ENCODE assay signal across 8 cellular contexts in the genomic region with DNA sequence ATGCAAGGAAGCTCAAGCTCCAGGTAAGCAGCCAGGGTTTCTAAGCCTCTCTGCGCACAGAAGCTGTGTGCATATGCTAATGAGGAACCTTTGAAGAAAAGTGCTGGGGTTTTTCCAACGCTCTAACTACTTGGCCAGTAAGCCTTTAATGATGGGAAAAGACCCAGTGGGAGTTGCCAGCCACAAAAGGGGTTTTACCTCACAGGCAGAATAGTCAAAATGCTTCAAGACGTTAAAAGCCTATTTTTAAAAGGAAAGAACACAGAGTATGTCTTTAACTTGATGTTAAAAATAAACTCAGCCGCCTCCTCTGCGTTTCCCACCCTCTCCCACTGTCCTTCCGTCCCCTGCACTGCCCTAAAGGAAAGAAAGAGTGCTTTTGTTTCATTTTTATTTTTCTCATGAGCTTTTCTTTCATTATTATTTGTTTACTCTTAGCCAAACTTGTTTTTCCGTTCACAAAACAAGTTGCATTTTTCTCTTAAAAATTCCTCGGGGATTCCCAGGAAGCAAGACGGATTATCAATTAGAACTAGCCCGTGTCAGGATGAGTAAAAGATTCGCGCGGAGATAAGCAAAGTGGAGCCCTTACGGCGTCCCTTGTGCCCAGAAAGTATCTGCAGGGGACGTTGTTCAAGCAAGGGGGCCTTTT.
DNase-seq lines count a peak whose midpoint lies in the region; ATAC-seq and TF ChIP-seq lines count a peak whose summit lies in the region.

No MANE protein-coding gene starts in this region.

- H3K36me3 ChIP-seq in MM.1S (replicated peaks; ENCODE audit: insufficient read depth, low read length) (no peaks in the 10 kb centered on the region), mesodermal cell (ENCODE audit: control insufficient read depth, insufficient read depth, low read length) (no peaks in the 10 kb centered on the region), tibial nerve (no peaks in the 10 kb centered on the region)

- H4K20me1 ChIP-seq in MM.1S (ENCODE audit: insufficient read depth, low read length): no peaks in the 10 kb centered on the region

- no peaks in the 10 kb centered on the region for H3K9me2 ChIP-seq in MM.1S (replicated peaks; ENCODE audit: insufficient read depth, low read length)

- peak overlapping the region; percentile 42; the same call in 1 of the 2 replicates for H3K9ac ChIP-seq in MM.1S (ENCODE audit: low read length)

- H3K4me2 ChIP-seq in MM.1S (ENCODE audit: low read depth, low read length): peak overlapping the region; percentile 77

- H3K9me3 ChIP-seq in MM.1S (replicated peaks; ENCODE audit: insufficient read depth, low read length) (no peaks in the 10 kb centered on the region), mesodermal cell (ENCODE audit: control insufficient read depth, low read length) (no peaks in the 10 kb centered on the region), tibial nerve (no peaks in the 10 kb centered on the region)

- H3K4me1 ChIP-seq in MM.1S (ENCODE audit: low read length) (peaks cover 16% of the 10 kb centered on the region), mesodermal cell (ENCODE audit: control insufficient read depth, insufficient read depth, low read length, poor library complexity, severe bottlenecking) (peaks cover 3% of the 10 kb centered on the region), tibial nerve (peaks cover 0 to 8% (median 3%) of the 10 kb centered on the region in 4 donors)

- WGBS in mesodermal cell (ENCODE audit: insufficient coverage in 2 of 2), 2 experiments: 34 to 55% methylated on average over 9 to 12 of the region's 16 CpGs
- 17% methylated on average over 16 of the region's 16 CpGs for WGBS in tibial nerve, 2 donors

- no peaks in the 10 kb centered on the region for H3K79me2 ChIP-seq in MM.1S (ENCODE audit: low read length)

- TF ChIP-seq POLR2A in tibial nerve (IDR thresholded peaks at IDR 0.05): no peak

- TF ChIP-seq EP300 in tibial nerve (IDR thresholded peaks at IDR 0.05): no peak

- peaks cover 6% of the 10 kb centered on the region; the same call in 1 of the 2 replicates for H3F3A ChIP-seq in MM.1S (ENCODE audit: insufficient read depth, low read length)

- H3K4me3 ChIP-seq in MM.1S (ENCODE audit: low read length) (peak overlapping the region; percentile 59), mesodermal cell (ENCODE audit: extremely low read depth, insufficient read depth, low read length, poor library complexity, severe bottlenecking) (no peak overlapping the region), tibial nerve (peak overlapping the region; percentile 22 to 47 (median 30))

- H3K27ac ChIP-seq in MM.1S (ENCODE audit: low read length) (peak overlapping the region; percentile 9; the same call in 1 of the 2 replicates), cingulate gyrus (ENCODE audit: low read depth, low read length) (peak overlapping the region; percentile 31), mesodermal cell (ENCODE audit: low read depth, low read length, severe bottlenecking) (peak overlapping the region; percentile 87), tibial nerve (no peak overlapping the region)

- peak; percentile 49 for DNase-seq in MM.1S
- no peak for DNase-seq in tibial nerve (ENCODE audit: low spot score in 2 of 2)
- no peak for DNase-seq in NCI-H1694 treated with DMSO at 0.1 percent for 48 hours (lab: John Stamatoyannopoulos, UW)
- DNase-seq in epidermal melanocyte (ENCODE audit: insufficient read length, low spot score): no peak

- peak overlapping the region; percentile 77 for H2AFZ ChIP-seq in MM.1S (ENCODE audit: low read length)

- H3K27me3 ChIP-seq in MM.1S (replicated peaks; ENCODE audit: insufficient read depth, low read length): no peaks in the 10 kb centered on the region
- no peaks in the 10 kb centered on the region for H3K27me3 ChIP-seq in tibial nerve

- ATAC-seq in GM18498 (IDR thresholded peaks at IDR 0.05; ENCODE audit: unreplicated experiment) (peak; percentile 53), GM21737 (IDR thresholded peaks at IDR 0.05; ENCODE audit: unreplicated experiment) (peak; percentile 64)

- no peak for TF ChIP-seq CTCF in MM.1S (IDR thresholded peaks at IDR 0.05; ENCODE audit: low read length)
- no peak for TF ChIP-seq CTCF in tibial nerve (IDR thresholded peaks at IDR 0.05)

Comparison
In these comparisons a context has a peak if more than half of its experiments do, and no peak if none do; other contexts are left out.
1. H3K27ac ChIP-seq: peak in MM.1S (single experiment), cingulate gyrus (single experiment) and mesodermal cell (single experiment); none in tibial nerve (0 of 4).